Comparison of ENCODE assay signal across 9 cellular contexts in genomic region chr6:25302677-25303128, GRCh38. TPM values are rescaled to one million over a fixed set of nuclear protein-coding genes. Genes with fewer than 3 reads are reported as not detected.
DNase-seq lines count a peak whose midpoint lies in the region; ATAC-seq, FAIRE-seq and TF ChIP-seq lines count a peak whose summit lies in the region.
"Had no signal": no experiment of that assay in that cellular context is flagged by ENCODE, and none has a peak within 500 bp of the region (broad histone marks: within the 10 kb centered on the region; RNA-seq: fewer than 3 reads in every experiment).

No MANE protein-coding gene starts in this region.

- H3K9me3 Mint-ChIP-seq in activated CD8-positive, alpha-beta T cell treated with anti-CD3 and anti-CD28 coated beads, Interleukin-2, amount 10 ng/mL, durations not matched to agents 7 days and 5 days (ENCODE audit: insufficient read depth): no peaks in the 10 kb centered on the region
- H3K9me3 Mint-ChIP-seq: activated naive CD8-positive, alpha-beta T cell treated with anti-CD3 and anti-CD28 coated beads, Interleukin-2, amount 10 ng/mL, durations not matched to agents 7 days and 5 days had no signal

- FAIRE-seq in HTR-8/SVneo (lab: Jason Lieb, UNC) (peak; percentile 42), keratinocyte (lab: Jason Lieb, UNC) (peak; percentile 74)

- CTCF ChIA-PET in activated CD8-positive, alpha-beta T cell treated with anti-CD3 and anti-CD28 coated beads, Interleukin-2, amount 10 ng/mL, durations not matched to agents 7 days and 5 days (lab: Charles Lee): interaction anchor here (1.6 kb wide), 1 partner anchor 37 kb away, joined by 3 read pairs; no protein-coding TSS in a partner anchor

- H3K9me1 ChIP-seq in keratinocyte (ENCODE audit: control insufficient read depth, extremely low read depth, insufficient read depth, low read length): no peaks in the 10 kb centered on the region

- H3K27me3 ChIP-seq in ACC112 (ENCODE audit: insufficient read depth, low read length) (no peaks in the 10 kb centered on the region), adipocyte (replicated peaks; ENCODE audit: control insufficient read depth, insufficient read depth, low read length) (no peaks in the 10 kb centered on the region), keratinocyte (ENCODE audit: control insufficient read depth, extremely low read depth, insufficient read depth, low read length) (no peaks in the 10 kb centered on the region)

- no peak overlapping the region for H3K4me2 ChIP-seq in keratinocyte (ENCODE audit: control insufficient read depth, extremely low read depth, insufficient read depth, low read depth, low read length)

- dilution Hi-C loops in keratinocyte (cut with MboI; ENCODE audit: extremely low pct_ligation_motif_present, low sequenced_read_pairs): no loop called here

- peak; percentile 53 for DNase-seq in HTR-8/SVneo (ENCODE audit: insufficient read length, low spot score)
- peak; percentile 68 for DNase-seq in adipocyte (ENCODE audit: low read depth)
- no peak for DNase-seq in keratinocyte (ENCODE audit: low read depth, low spot score)
- DNase-seq in GM20000 (ENCODE audit: low spot score): no peak
- no peak for DNase-seq in superior temporal gyrus (ENCODE audit: extremely low spot score)
- DNase-seq in activated CD8-positive, alpha-beta T cell treated with anti-CD3 and anti-CD28 coated beads, Interleukin-2, amount 10 ng/mL, durations not matched to agents 7 days and 5 days: no peak
- no peak for DNase-seq in UCSD-AML1 (lab: John Stamatoyannopoulos, UW; ENCODE audit: unreplicated experiment)
- DNase-seq: activated naive CD8-positive, alpha-beta T cell treated with anti-CD3 and anti-CD28 coated beads, Interleukin-2, amount 10 ng/mL, durations not matched to agents 7 days and 5 days had no signal

- ATAC-seq in activated CD8-positive, alpha-beta T cell treated with anti-CD3 and anti-CD28 coated beads, Interleukin-2, amount 10 ng/mL, durations not matched to agents 7 days and 5 days: no peak

- H3K4me1 ChIP-seq in ACC112 (ENCODE audit: control insufficient read depth, insufficient read depth, low read length, unreplicated experiment) (peaks cover 20% of the 10 kb centered on the region), adipocyte (ENCODE audit: control insufficient read depth, insufficient read depth, low read length) (peaks cover 38% of the 10 kb centered on the region), keratinocyte (ENCODE audit: control insufficient read depth, extremely low read depth, insufficient read depth, low read length) (no peaks in the 10 kb centered on the region)

- no peaks in the 10 kb centered on the region for H4K20me1 ChIP-seq in keratinocyte (ENCODE audit: control insufficient read depth, extremely low read depth, insufficient read depth, low read length)

- peak overlapping the region; percentile 36 for H3K9ac ChIP-seq in adipocyte (ENCODE audit: low read length)
- no peak overlapping the region for H3K9ac ChIP-seq in keratinocyte (ENCODE audit: control insufficient read depth, extremely low read depth, insufficient read depth, low read length)

- H3K4me3 Mint-ChIP-seq in activated CD8-positive, alpha-beta T cell treated with anti-CD3 and anti-CD28 coated beads, Interleukin-2, amount 10 ng/mL, durations not matched to agents 7 days and 5 days: no peak overlapping the region
- H3K4me3 Mint-ChIP-seq: activated naive CD8-positive, alpha-beta T cell treated with anti-CD3 and anti-CD28 coated beads, Interleukin-2, amount 10 ng/mL, durations not matched to agents 7 days and 5 days had no signal

- H3K36me3 Mint-ChIP-seq in activated CD8-positive, alpha-beta T cell treated with anti-CD3 and anti-CD28 coated beads, Interleukin-2, amount 10 ng/mL, durations not matched to agents 7 days and 5 days (ENCODE audit: low read depth): no peaks in the 10 kb centered on the region

- H3K9me3 ChIP-seq in adipocyte (ENCODE audit: control insufficient read depth, low read length): no peaks in the 10 kb centered on the region
- no peaks in the 10 kb centered on the region for H3K9me3 ChIP-seq in keratinocyte (ENCODE audit: control insufficient read depth, low read depth, low read length)

- TF ChIP-seq CTCF in keratinocyte (optimal IDR thresholded peaks at IDR 0.05 in 1 of 3, IDR thresholded peaks at IDR 0.05 in 1 of 3, conservative IDR thresholded peaks at IDR 0.05 in 1 of 3; ENCODE audit: extremely low read depth in 1 of 3, insufficient read depth in 2 of 3, low read length in 3 of 3) (no peak), GM20000 (IDR thresholded peaks at IDR 0.05; ENCODE audit: extremely low read depth, missing control alignments) (no peak)

- H3K27me3 Mint-ChIP-seq in activated CD8-positive, alpha-beta T cell treated with anti-CD3 and anti-CD28 coated beads, Interleukin-2, amount 10 ng/mL, durations not matched to agents 7 days and 5 days (ENCODE audit: low read depth): no peaks in the 10 kb centered on the region
- H3K27me3 Mint-ChIP-seq: activated naive CD8-positive, alpha-beta T cell treated with anti-CD3 and anti-CD28 coated beads, Interleukin-2, amount 10 ng/mL, durations not matched to agents 7 days and 5 days had no signal

- H2AFZ ChIP-seq in ACC112 (ENCODE audit: low read length, unreplicated experiment) (peak overlapping the region; percentile 57), keratinocyte (ENCODE audit: control insufficient read depth, low read length) (no peak overlapping the region)

- H3K4me1 Mint-ChIP-seq in activated CD8-positive, alpha-beta T cell treated with anti-CD3 and anti-CD28 coated beads, Interleukin-2, amount 10 ng/mL, durations not matched to agents 7 days and 5 days (ENCODE audit: low read depth): peaks cover 3% of the 10 kb centered on the region

- POLR2A ChIA-PET in activated CD8-positive, alpha-beta T cell treated with anti-CD3 and anti-CD28 coated beads, Interleukin-2, amount 10 ng/mL, durations not matched to agents 7 days and 5 days (lab: Charles Lee): no interaction called here

- peak overlapping the region; percentile 70 for H3K27ac ChIP-seq in ACC112 (ENCODE audit: low read depth, low read length)
- H3K27ac ChIP-seq in keratinocyte (ENCODE audit: control insufficient read depth, insufficient read depth, low read length): no peak overlapping the region

- no peak overlapping the region for H3K27ac Mint-ChIP-seq in activated CD8-positive, alpha-beta T cell treated with anti-CD3 and anti-CD28 coated beads, Interleukin-2, amount 10 ng/mL, durations not matched to agents 7 days and 5 days
- H3K27ac Mint-ChIP-seq: activated naive CD8-positive, alpha-beta T cell treated with anti-CD3 and anti-CD28 coated beads, Interleukin-2, amount 10 ng/mL, durations not matched to agents 7 days and 5 days had no signal

- H3K79me2 ChIP-seq in ACC112 (ENCODE audit: control insufficient read depth, insufficient read depth, low read length, unreplicated experiment): peaks cover 7% of the 10 kb centered on the region
- peaks cover 63% of the 10 kb centered on the region for H3K79me2 ChIP-seq in keratinocyte (ENCODE audit: control insufficient read depth, insufficient read depth, low read length)

- H3K36me3 ChIP-seq in ACC112 (ENCODE audit: insufficient read depth, low read length) (no peaks in the 10 kb centered on the region), adipocyte (ENCODE audit: control insufficient read depth, insufficient read depth, low read length, severe bottlenecking) (no peaks in the 10 kb centered on the region), keratinocyte (ENCODE audit: control insufficient read depth in 2 of 2, extremely low read depth in 1 of 2, insufficient read depth in 2 of 2, low read length in 2 of 2) (no peaks in the 10 kb centered on the region)

- H3K4me3 ChIP-seq in ACC112 (ENCODE audit: low read depth, low read length) (peak overlapping the region; percentile 39), adipocyte (ENCODE audit: low read length) (peak overlapping the region; percentile 65), keratinocyte (ENCODE audit: control insufficient read depth in 2 of 3, extremely low read depth in 1 of 3, insufficient read depth in 2 of 3, low read depth in 1 of 3, low read length in 3 of 3) (no peak overlapping the region)

RNA-seq across cellular contexts. Expression of gene CARMIL1, which starts 23.5 kb away (rescaled TPM):
- 13.9 to 18.9 TPM (median 13.9 TPM) in 3 replicates for polyA plus RNA-seq in keratinocyte
- 9.6 TPM for polyA plus RNA-seq in keratinocyte (2011; ENCODE audit: low read depth)
- polyA plus RNA-seq in keratinocyte (2011; cell fraction: cytosol; rRNA removed): 10.8 and 16.1 TPM in 2 replicates
- polyA plus RNA-seq in keratinocyte (2011; cell fraction: nucleus; rRNA removed): 23.0 and 24.5 TPM in 2 replicates
- polyA plus RNA-seq in keratinocyte (2012; ENCODE audit: low replicate concordance): 12.9 and 18.1 TPM in 2 replicates
- polyA minus RNA-seq in keratinocyte: 9.4 to 28.2 TPM (median 16.1 TPM) in 3 replicates
- polyA minus RNA-seq in keratinocyte (2011; cell fraction: cytosol; rRNA and poly(A)+ RNA removed): 12.3 TPM
- polyA minus RNA-seq in keratinocyte (2011; cell fraction: nucleus; rRNA and poly(A)+ RNA removed): 20.3 and 40.6 TPM in 2 replicates
- 1 to 10 TPM; 4.6 to 4.8 TPM for total RNA-seq in activated CD8-positive, alpha-beta T cell treated with anti-CD3 and anti-CD28 coated beads, Interleukin-2, amount 10 ng/mL, durations not matched to agents 7 days and 5 days

Comparison
In these comparisons a context has a peak if more than half of its experiments do, and no peak if none do; other contexts are left out.
1. H3K4me3 ChIP-seq: peak in ACC112 (single experiment) and adipocyte (single experiment); none in keratinocyte (0 of 3).
2. DNase-seq: peak in HTR-8/SVneo (single experiment) and adipocyte (single experiment); none in keratinocyte (single experiment), GM20000 (single experiment), superior temporal gyrus (single experiment), activated CD8-positive, alpha-beta T cell treated with anti-CD3 and anti-CD28 coated beads, Interleukin-2, amount 10 ng/mL, durations not matched to agents 7 days and 5 days (single experiment) and UCSD-AML1 (single experiment).